In genomic region chr7:40192036-40192435, GRCh38 we compare ENCODE assay signal across 1 cellular context.
TF ChIP-seq lines count a peak whose summit lies in the region.

No MANE protein-coding gene starts in this region.

TF ChIP-seq in IMR-90, 13 proteins besides CTCF, POLR2A, EP300 and RAD21:
- TF ChIP-seq FOS (IDR thresholded peaks at IDR 0.05; ENCODE audit: low read depth, low read length): no peak; the same call in 1 of the 2 replicates
- TF ChIP-seq CEBPB (IDR thresholded peaks at IDR 0.05; ENCODE audit: low read depth, low read length): peak; percentile 56; the same call in 1 of the 2 replicates
